ENCODE assay signal across 30 cellular contexts in genomic region chr2:128500136-128500800, GRCh38.
DNase-seq lines count a peak whose midpoint lies in the region; ATAC-seq and TF ChIP-seq lines count a peak whose summit lies in the region.
"Had no signal": no experiment of that assay in that cellular context is flagged by ENCODE, and none has a peak within 500 bp of the region (broad histone marks: within the 10 kb centered on the region; RNA-seq: fewer than 3 reads in every experiment).

No MANE protein-coding gene starts in this region.

- H3K27me3 ChIP-seq in H7 (ENCODE audit: control insufficient read depth, insufficient read depth, low read length) (no peaks in the 10 kb centered on the region), endodermal cell (ENCODE audit: control insufficient read depth, insufficient read depth, low read length, poor library complexity, severe bottlenecking) (no peaks in the 10 kb centered on the region), upper lobe of right lung (no peaks in the 10 kb centered on the region), smooth muscle cell (ENCODE audit: low read depth) (peaks cover 2% of the 10 kb centered on the region)
- H3K27me3 ChIP-seq: cardiac muscle cell, Peyer's patch had no signal

- peaks cover 5% of the 10 kb centered on the region for H3K4me1 Mint-ChIP-seq in endodermal cell
- H3K4me1 Mint-ChIP-seq: activated naive CD8-positive, alpha-beta T cell treated with anti-CD3 and anti-CD28 coated beads for 36 hours; CD4-positive, CD25-positive, alpha-beta regulatory T cell had no signal

- H3F3A ChIP-seq in smooth muscle cell (ENCODE audit: low read depth) = no peaks in the 10 kb centered on the region

- H3K27ac Mint-ChIP-seq in endodermal cell = no peak overlapping the region
- H3K27ac Mint-ChIP-seq: activated naive CD8-positive, alpha-beta T cell treated with anti-CD3 and anti-CD28 coated beads for 36 hours; CD4-positive, CD25-positive, alpha-beta regulatory T cell; stimulated activated memory B cell treated with anti-CD40 and anti-IgM and Interleukin-4, amounts not matched to agents 10 μg/mL and 1 μg/mL and 100 μg/mL, for 72 hours had no signal

- no peak for TF ChIP-seq CTCF in endodermal cell (conservative IDR thresholded peaks at IDR 0.05)
- no peak for TF ChIP-seq CTCF in upper lobe of right lung (IDR thresholded peaks at IDR 0.05)
- no peak for TF ChIP-seq CTCF in smooth muscle cell (IDR thresholded peaks at IDR 0.05; ENCODE audit: borderline replicate concordance, insufficient read depth, poor library complexity, severe bottlenecking)

- 81 to 88% methylated on average over 3 to 10 of the region's 10 CpGs for WGBS in endodermal cell (ENCODE audit: insufficient coverage in 1 of 2, insufficient read length in 1 of 2), 2 experiments
- 71% methylated on average over 10 of the region's 10 CpGs for WGBS in smooth muscle cell (ENCODE audit: low lambda C conversion rate)

- H3K4me1 ChIP-seq in endodermal cell (ENCODE audit: control insufficient read depth, insufficient read depth, low read length) (peaks cover under 1% of the 10 kb centered on the region), upper lobe of right lung (no peaks in the 10 kb centered on the region), smooth muscle cell (ENCODE audit: low read depth) (no peaks in the 10 kb centered on the region)
- H3K4me1 ChIP-seq: psoas muscle had no signal

- H3K9me3 Mint-ChIP-seq in endodermal cell = no peaks in the 10 kb centered on the region
- H3K9me3 Mint-ChIP-seq: activated naive CD8-positive, alpha-beta T cell treated with anti-CD3 and anti-CD28 coated beads for 36 hours; mesothelial cell of epicardium; naive B cell; stimulated activated memory B cell treated with anti-CD40 and anti-IgM and Interleukin-4, amounts not matched to agents 10 μg/mL and 1 μg/mL and 100 μg/mL, for 72 hours had no signal

- DNase-seq in H7 (peak; percentile 20), NCI-H526 treated with DMSO at 0.1 percent for 48 hours (lab: John Stamatoyannopoulos, UW) (peak; percentile 4), endodermal cell (peak; percentile 25), upper lobe of right lung (peak; percentile 31), smooth muscle cell (lab: John Stamatoyannopoulos, UW; ENCODE audit: unreplicated experiment) (no peak), left ventricle myocardium superior (no peak), left lobe of liver (ENCODE audit: low spot score) (no peak)
- DNase-seq: activated gamma-delta T cell; activated naive CD8-positive, alpha-beta T cell treated with anti-CD3 and anti-CD28 coated beads for 36 hours; anterior cingulate cortex; CD4-positive, CD25-positive, alpha-beta regulatory T cell; cortex of kidney; foreskin fibroblast; GOT3; KG1; naive B cell; NCI-H1417; NCI-H2029; NCI-H226; NCI-H748 treated with DMSO at 0.1 percent for 48 hours; nucleus accumbens; psoas muscle; SHP77; stimulated activated CD4-positive, alpha-beta T cell treated with anti-CD3 and anti-CD28 coated beads, Interleukin-15, amount 100 ng/mL, for 24 hours; substantia nigra; trophoblast cell had no signal

- H3K27ac ChIP-seq in endodermal cell (ENCODE audit: low read depth, low read length) (no peak overlapping the region), upper lobe of right lung (no peak overlapping the region), smooth muscle cell (ENCODE audit: low read depth) (no peak overlapping the region)
- H3K27ac ChIP-seq: cardiac muscle cell, Peyer's patch, psoas muscle had no signal

- no peaks in the 10 kb centered on the region for H3K36me3 ChIP-seq in H7 (replicated peaks; ENCODE audit: control insufficient read depth, insufficient read depth, low read length)
- H3K36me3 ChIP-seq in endodermal cell (ENCODE audit: control insufficient read depth, insufficient read depth, low read length) = no peaks in the 10 kb centered on the region
- no peaks in the 10 kb centered on the region for H3K36me3 ChIP-seq in upper lobe of right lung
- no peaks in the 10 kb centered on the region for H3K36me3 ChIP-seq in smooth muscle cell (ENCODE audit: low read depth)
- H3K36me3 ChIP-seq: cardiac muscle cell, Peyer's patch had no signal

- no peaks in the 10 kb centered on the region for H4K20me1 ChIP-seq in smooth muscle cell (ENCODE audit: low read depth)

- intact Hi-C loops in upper lobe of right lung (cut with DNase I) = no loop called here
- intact Hi-C loops in left ventricle myocardium superior (cut with micrococcal nuclease) = no loop called here

- H3K4me2 ChIP-seq in smooth muscle cell = no peak overlapping the region

- H3K27me3 Mint-ChIP-seq in endodermal cell (ENCODE audit: insufficient read depth) = no peaks in the 10 kb centered on the region
- H3K27me3 Mint-ChIP-seq: activated naive CD8-positive, alpha-beta T cell treated with anti-CD3 and anti-CD28 coated beads for 36 hours; CD4-positive, CD25-positive, alpha-beta regulatory T cell had no signal

- ATAC-seq in upper lobe of right lung (no peak), left ventricle myocardium superior (no peak), left lobe of liver (no peak)
- ATAC-seq: psoas muscle; stimulated activated memory B cell treated with anti-CD40 and anti-IgM and Interleukin-4, amounts not matched to agents 10 μg/mL and 1 μg/mL and 100 μg/mL, for 72 hours had no signal

- no peak overlapping the region for H3K4me3 Mint-ChIP-seq in endodermal cell
- H3K4me3 Mint-ChIP-seq: activated naive CD8-positive, alpha-beta T cell treated with anti-CD3 and anti-CD28 coated beads for 36 hours; CD4-positive, CD25-positive, alpha-beta regulatory T cell; mesothelial cell of epicardium; naive B cell; stimulated activated memory B cell treated with anti-CD40 and anti-IgM and Interleukin-4, amounts not matched to agents 10 μg/mL and 1 μg/mL and 100 μg/mL, for 72 hours had no signal

- no peaks in the 10 kb centered on the region for H3K9me3 ChIP-seq in endodermal cell (ENCODE audit: control insufficient read depth, low read length)
- H3K9me3 ChIP-seq in upper lobe of right lung = no peaks in the 10 kb centered on the region
- H3K9me3 ChIP-seq in smooth muscle cell (replicated peaks; ENCODE audit: low read depth) = no peaks in the 10 kb centered on the region
- H3K9me3 ChIP-seq: Peyer's patch, psoas muscle had no signal

- H3K4me3 ChIP-seq in H7 (ENCODE audit: insufficient read depth, low read depth, low read length) (no peak overlapping the region), endodermal cell (ENCODE audit: low read length) (no peak overlapping the region), upper lobe of right lung (no peak overlapping the region), smooth muscle cell (no peak overlapping the region)
- H3K4me3 ChIP-seq: cardiac muscle cell, Peyer's patch, psoas muscle had no signal

- no peak overlapping the region for H2AFZ ChIP-seq in smooth muscle cell (ENCODE audit: low read depth)

- H3K36me3 Mint-ChIP-seq in endodermal cell (ENCODE audit: low read depth) = no peaks in the 10 kb centered on the region
- H3K36me3 Mint-ChIP-seq: activated naive CD8-positive, alpha-beta T cell treated with anti-CD3 and anti-CD28 coated beads for 36 hours; CD4-positive, CD25-positive, alpha-beta regulatory T cell; mesothelial cell of epicardium; naive B cell; stimulated activated memory B cell treated with anti-CD40 and anti-IgM and Interleukin-4, amounts not matched to agents 10 μg/mL and 1 μg/mL and 100 μg/mL, for 72 hours had no signal

- H3K9ac ChIP-seq in endodermal cell (ENCODE audit: extremely low read depth, low read length, poor library complexity, severe bottlenecking) (no peak overlapping the region), smooth muscle cell (ENCODE audit: low read depth) (no peak overlapping the region)

- H3K79me2 ChIP-seq in smooth muscle cell (ENCODE audit: low read depth) = no peaks in the 10 kb centered on the region

Comparison
In these comparisons a context has a peak if more than half of its experiments do, and no peak if none do; other contexts are left out.
1. DNase-seq: peak in H7 (single experiment), NCI-H526 treated with DMSO at 0.1 percent for 48 hours (single experiment), endodermal cell (single experiment) and upper lobe of right lung (single experiment); none in smooth muscle cell (single experiment), left ventricle myocardium superior (single experiment) and left lobe of liver (single experiment).